ENCODE assay signal across 23 cellular contexts in the genomic region with DNA sequence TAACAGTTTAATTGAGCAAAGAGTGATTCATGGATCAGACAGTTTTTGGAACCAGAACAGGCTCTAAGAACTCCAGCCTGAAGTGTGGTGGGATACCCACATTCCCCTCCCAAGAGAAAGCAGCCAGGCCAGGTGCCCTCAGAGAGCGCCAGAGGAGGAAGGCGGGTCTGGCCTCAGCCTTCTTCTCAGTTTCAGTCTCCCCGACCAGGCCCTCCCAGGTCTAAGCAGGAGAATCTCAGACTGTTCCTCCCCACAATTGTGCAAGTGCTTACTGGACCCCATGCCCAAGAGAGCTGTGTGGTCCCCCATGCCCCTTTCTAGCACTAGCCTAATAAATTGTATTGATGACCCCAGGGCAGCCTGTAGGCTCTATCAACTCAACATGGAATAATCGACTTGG. TPM values are rescaled to one million over a fixed set of nuclear protein-coding genes. Genes with fewer than 3 reads are reported as not detected.
DNase-seq lines count a peak whose midpoint lies in the region; ATAC-seq and TF ChIP-seq lines count a peak whose summit lies in the region.
"Had no signal": no experiment of that assay in that cellular context is flagged by ENCODE, and none has a peak within 500 bp of the region (broad histone marks: within the 10 kb centered on the region; RNA-seq: fewer than 3 reads in every experiment).

No MANE protein-coding gene starts in this region.

- H3K36me3 ChIP-seq in colonic mucosa (no peaks in the 10 kb centered on the region), ovary (no peaks in the 10 kb centered on the region)
- H3K36me3 ChIP-seq: SJCRH30 had no signal

- H3K4me3 ChIP-seq in NB4 (ENCODE audit: low read depth, low read length) (no peak overlapping the region), colonic mucosa (no peak overlapping the region), ovary (no peak overlapping the region)
- H3K4me3 ChIP-seq: SJCRH30 had no signal

- 65 to 83% (median 78%) methylated on average over 4 of the region's 4 CpGs for WGBS in ovary, 3 donors

- H3K27me3 ChIP-seq in colonic mucosa, result no peaks in the 10 kb centered on the region
- H3K27me3 ChIP-seq in ovary, result no peaks in the 10 kb centered on the region
- H3K27me3 ChIP-seq: SJCRH30 had no signal

- no peak overlapping the region for H3K9ac ChIP-seq in colonic mucosa (ENCODE audit: low read depth in 2 of 2, low read length in 2 of 2)

- H3K4me1 ChIP-seq in colonic mucosa, result no peaks in the 10 kb centered on the region
- peaks cover 3% of the 10 kb centered on the region for H3K4me1 ChIP-seq in ovary (ENCODE audit: insufficient read depth)

- DNase-seq in activated CD8-positive, alpha-beta memory T cell treated with anti-CD3 and anti-CD28 coated beads for 24 hours, result peak; percentile 35
- no peak for DNase-seq in activated CD8-positive, alpha-beta memory T cell treated with anti-CD3 and anti-CD28 coated beads, Interleukin-2, amount 50 U/mL, for 4 hours
- DNase-seq in NB4 (ENCODE audit: low read depth) (peak; percentile 1), colonic mucosa (peak; percentile 11), osteocyte (ENCODE audit: extremely low spot score, unreplicated experiment) (peak; percentile 73), ovary (no peak), HK-2 (ENCODE audit: unreplicated experiment) (no peak)
- DNase-seq: Calu3; DND-41; Karpas-422; MV-4-11; NCI-H1105 treated with DMSO at 0.1 percent for 48 hours; NCI-H146; NCI-H1930; NCI-H2107; NCI-H524; NCI-H748 treated with DMSO at 0.1 percent for 48 hours; NK-92 treated with Interleukin-12 subunit alpha and Interleukin-12 subunit beta, amount 100 ng/mL, for 24 hours; PC-3; SJCRH30 had no signal

- no peaks in the 10 kb centered on the region for H3K36me3 Mint-ChIP-seq in osteocyte (ENCODE audit: unreplicated experiment)

- TF ChIP-seq POLR2A in NB4 (IDR thresholded peaks at IDR 0.05; ENCODE audit: extremely low read depth, insufficient read length) (no peak), ovary (IDR thresholded peaks at IDR 0.05) (no peak)

- H3K27ac ChIP-seq in colonic mucosa, result no peak overlapping the region
- H3K27ac ChIP-seq in ovary, result no peak overlapping the region
- H3K27ac ChIP-seq: SJCRH30 had no signal

- no peak for ATAC-seq in GM18907 (IDR thresholded peaks at IDR 0.05; ENCODE audit: unreplicated experiment)
- ATAC-seq: HepG2, PC-3, Right ventricle myocardium inferior had no signal

- H3K27ac Mint-ChIP-seq in osteocyte (ENCODE audit: unreplicated experiment), result no peak overlapping the region

- no peaks in the 10 kb centered on the region for H3K27me3 Mint-ChIP-seq in osteocyte (ENCODE audit: unreplicated experiment)

- peaks cover 14% of the 10 kb centered on the region for H3K4me1 Mint-ChIP-seq in osteocyte (ENCODE audit: unreplicated experiment)

- no peaks in the 10 kb centered on the region for H3K9me3 Mint-ChIP-seq in osteocyte (ENCODE audit: unreplicated experiment)

- no peaks in the 10 kb centered on the region for H3K9me3 ChIP-seq in colonic mucosa
- H3K9me3 ChIP-seq in ovary, result no peaks in the 10 kb centered on the region

- intact Hi-C loops in colonic mucosa (cut with DNase I) (loop anchor here (5.0 kb wide), 1 partner anchor 94 kb away; no protein-coding TSS in a partner anchor), ovary (cut with DNase I) (loop anchor here in 2 of 4 donors (10.0 kb wide), 2 partner anchors 122 to 852 kb away; no protein-coding TSS in a partner anchor)

- TF ChIP-seq CTCF in NB4 (IDR thresholded peaks at IDR 0.05; ENCODE audit: low read depth, low read length) (no peak), colonic mucosa (IDR thresholded peaks at IDR 0.05) (no peak), osteocyte (IDR thresholded peaks at IDR 0.05) (no peak), ovary (IDR thresholded peaks at IDR 0.05) (no peak)

- H3K4me3 Mint-ChIP-seq in osteocyte (ENCODE audit: unreplicated experiment), result no peak overlapping the region

- no peak for TF ChIP-seq EP300 in ovary (IDR thresholded peaks at IDR 0.05)

RNA-seq across cellular contexts. Expression of a gene that starts 25.6 kb away (rescaled TPM):
- total RNA-seq in colonic mucosa (100 to 1,000 TPM in 1 of 2 donors, 10 to 100 TPM in 1; 99.3 to 154 TPM), osteocyte (17.0 and 20.7 TPM in 2 replicates), ovary (10 to 100 TPM; 15.5 to 39.2 (median 32.3) TPM)
- 10 to 100 TPM; 18.3 to 64.3 TPM for polyA plus RNA-seq in ovary

Comparison
In these comparisons a context has a peak if more than half of its experiments do, and no peak if none do; other contexts are left out.
1. DNase-seq: peak in activated CD8-positive, alpha-beta memory T cell treated with anti-CD3 and anti-CD28 coated beads for 24 hours (single experiment), NB4 (single experiment), colonic mucosa (single experiment) and osteocyte (single experiment); none in activated CD8-positive, alpha-beta memory T cell treated with anti-CD3 and anti-CD28 coated beads, Interleukin-2, amount 50 U/mL, for 4 hours (single experiment), ovary (0 of 5) and HK-2 (single experiment).